ENCODE assay signal across 23 cellular contexts in the genomic region with DNA sequence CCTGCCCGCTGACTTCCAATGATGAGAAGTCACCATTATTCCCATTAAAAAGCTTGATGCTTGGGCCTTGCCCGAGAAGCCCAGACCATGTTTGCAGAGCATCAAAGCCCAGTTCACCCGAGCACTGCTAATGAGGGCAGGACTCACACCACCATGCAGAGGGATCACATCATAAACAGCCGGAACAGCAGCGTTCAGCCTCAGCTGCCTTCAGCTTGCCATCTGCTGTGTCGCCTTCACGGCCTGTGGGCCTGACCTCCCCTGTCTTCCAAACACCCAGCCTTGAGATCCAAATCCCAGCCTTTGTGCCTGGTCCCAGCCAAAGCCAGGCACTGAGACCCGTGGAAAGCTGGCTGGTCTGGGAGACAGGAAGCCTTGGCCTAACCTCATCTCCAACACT.
"Had no signal": no experiment of that assay in that cellular context is flagged by ENCODE, and none has a peak within 500 bp of the region (broad histone marks: within the 10 kb centered on the region; RNA-seq: fewer than 3 reads in every experiment).

No MANE protein-coding gene starts in this region.

- H3K27ac Mint-ChIP-seq: activated CD8-positive, alpha-beta T cell treated with anti-CD3 and anti-CD28 coated beads for 36 hours; activated naive CD4-positive, alpha-beta T cell treated with anti-CD3 and anti-CD28 coated beads, Interleukin-2, amount 10 ng/mL, durations not matched to agents 7 days and 5 days; activated naive CD8-positive, alpha-beta T cell treated with anti-CD3 and anti-CD28 coated beads for 36 hours; activated T-cell treated with anti-CD3 and anti-CD28 coated beads, Interleukin-2, amount 50 U/mL, for 72 hours; activated T-helper 2 cell treated with anti-CD3 and anti-CD28 coated beads, Interferon-gamma antibody, Interleukin-2, Interleukin-4, amounts not matched to agents 10 μg/mL and 5 μg/mL and 100 μg/mL, durations not matched to agents 14 hours and 24 hours and 36 hours had no signal

- DNase-seq: activated CD4-positive, alpha-beta T cell treated with anti-CD3 and anti-CD28 coated beads for 4 hours; activated CD8-positive, alpha-beta memory T cell treated with anti-CD3 and anti-CD28 coated beads, Interleukin-2, amount 50 U/mL, for 4 hours; activated CD8-positive, alpha-beta T cell treated with anti-CD3 and anti-CD28 coated beads for 36 hours; activated gamma-delta T cell treated with Interleukin-2 at 50 U/mL for 16 hours; activated naive CD4-positive, alpha-beta T cell treated with anti-CD3 and anti-CD28 coated beads, Interleukin-2, amount 10 ng/mL, durations not matched to agents 7 days and 5 days; activated naive CD8-positive, alpha-beta T cell treated with anti-CD3 and anti-CD28 coated beads for 36 hours; activated T-cell treated with anti-CD3 and anti-CD28 coated beads, Interleukin-2, amount 50 U/mL, for 72 hours; brain microvascular endothelial cell; KG1; NCI-H1092; NCI-H1417; NCI-H187 treated with DMSO at 0.1 percent for 48 hours; NCI-H2171; NCI-H2227 treated with DMSO at 0.1 percent for 48 hours; NCI-H446 treated with DMSO at 0.1 percent for 48 hours; NCI-H524 treated with DMSO at 0.1 percent for 48 hours; NCI-H748 treated with DMSO at 0.1 percent for 48 hours; SIG-M5; T-helper 1 cell had no signal

- H3K9me3 Mint-ChIP-seq: activated CD8-positive, alpha-beta T cell treated with anti-CD3 and anti-CD28 coated beads for 36 hours; activated naive CD4-positive, alpha-beta T cell treated with anti-CD3 and anti-CD28 coated beads, Interleukin-2, amount 10 ng/mL, durations not matched to agents 7 days and 5 days; activated naive CD8-positive, alpha-beta T cell treated with anti-CD3 and anti-CD28 coated beads for 36 hours; activated T-cell treated with anti-CD3 and anti-CD28 coated beads, Interleukin-2, amount 50 U/mL, for 72 hours; activated T-helper 2 cell treated with anti-CD3 and anti-CD28 coated beads, Interferon-gamma antibody, Interleukin-2, Interleukin-4, amounts not matched to agents 10 μg/mL and 5 μg/mL and 100 μg/mL, durations not matched to agents 14 hours and 24 hours and 36 hours had no signal

- H3K27me3 ChIP-seq: cardiac muscle cell had no signal

- H3K36me3 ChIP-seq: brain microvascular endothelial cell, cardiac muscle cell had no signal

- H3K27ac ChIP-seq: brain microvascular endothelial cell, cardiac muscle cell, SK-N-MC had no signal

- H3K4me1 Mint-ChIP-seq: activated naive CD4-positive, alpha-beta T cell treated with anti-CD3 and anti-CD28 coated beads, Interleukin-2, amount 10 ng/mL, durations not matched to agents 7 days and 5 days; activated naive CD8-positive, alpha-beta T cell treated with anti-CD3 and anti-CD28 coated beads for 36 hours had no signal

- ATAC-seq: activated CD4-positive, CD25-positive, alpha-beta regulatory T cell treated with anti-CD3 and anti-CD28 coated beads, Interleukin-2, amount 50 U/mL, for 24 hours; activated CD8-positive, alpha-beta T cell treated with anti-CD3 and anti-CD28 coated beads for 36 hours; activated T-cell treated with anti-CD3 and anti-CD28 coated beads, Interleukin-2, amount 50 U/mL, for 72 hours had no signal

- H3K4me3 ChIP-seq: cardiac muscle cell, SK-N-MC had no signal

- H3K4me3 Mint-ChIP-seq: activated CD8-positive, alpha-beta T cell treated with anti-CD3 and anti-CD28 coated beads for 36 hours; activated naive CD4-positive, alpha-beta T cell treated with anti-CD3 and anti-CD28 coated beads, Interleukin-2, amount 10 ng/mL, durations not matched to agents 7 days and 5 days; activated naive CD8-positive, alpha-beta T cell treated with anti-CD3 and anti-CD28 coated beads for 36 hours; activated T-cell treated with anti-CD3 and anti-CD28 coated beads, Interleukin-2, amount 50 U/mL, for 72 hours had no signal

- H3K36me3 Mint-ChIP-seq: activated naive CD4-positive, alpha-beta T cell treated with anti-CD3 and anti-CD28 coated beads, Interleukin-2, amount 10 ng/mL, durations not matched to agents 7 days and 5 days; activated naive CD8-positive, alpha-beta T cell treated with anti-CD3 and anti-CD28 coated beads for 36 hours had no signal
